In genomic region chr14:88765130-88765529, GRCh38 we compare ENCODE assay signal across 20 cellular contexts. TPM values are rescaled to one million over a fixed set of nuclear protein-coding genes. Genes with fewer than 3 reads are reported as not detected.
A peak's percentile ranks its signal among the peaks of the same experiment; 100 is the strongest.
DNase-seq lines count a peak whose midpoint lies in the region; FAIRE-seq and TF ChIP-seq lines count a peak whose summit lies in the region.
"Had no signal": no experiment of that assay in that cellular context is flagged by ENCODE, and none has a peak within 500 bp of the region (broad histone marks: within the 10 kb centered on the region; RNA-seq: fewer than 3 reads in every experiment).

No MANE protein-coding gene starts in this region.

- no peak for FAIRE-seq in astrocyte (lab: Jason Lieb, UNC)

- H3K27ac Mint-ChIP-seq in astrocyte (ENCODE audit: unreplicated experiment) = no peak overlapping the region
- H3K27ac Mint-ChIP-seq: activated naive CD8-positive, alpha-beta T cell; CD4-positive, alpha-beta memory T cell; IgD-negative memory B cell had no signal

- DNase-seq in Caki2 (ENCODE audit: low read depth) = peak; percentile 13
- DNase-seq in astrocyte (ENCODE audit: low read depth) = peak; percentile 78
- DNase-seq in iris pigment epithelial cell (ENCODE audit: low read depth) = peak; percentile 54
- DNase-seq in NCI-H2081 (lab: John Stamatoyannopoulos, UW) = no peak
- no peak for DNase-seq in activated effector memory CD4-positive, alpha-beta T cell treated with anti-CD3 and anti-CD28 coated beads, Interleukin-2, amount 50 U/mL, for 16 hours
- no peak for DNase-seq in activated effector memory CD4-positive, alpha-beta T cell treated with Interleukin-2 at 50 U/mL for 16 hours
- DNase-seq in posterior vena cava (ENCODE audit: low spot score) = no peak
- DNase-seq: activated CD4-positive, alpha-beta T cell treated with anti-CD3 and anti-CD28 coated beads, Interleukin-2, amount 50 U/mL, for 1 hour; CD4-positive, alpha-beta memory T cell; DMS79; dorsolateral prefrontal cortex; hypothalamus; left lung; PC-3; sigmoid colon had no signal

- H3K9ac ChIP-seq in HUES48 (ENCODE audit: low read depth, low read length) = no peak overlapping the region
- H3K9ac ChIP-seq in astrocyte (ENCODE audit: low read length) = no peak overlapping the region

- H3K27ac ChIP-seq in HUES48 (ENCODE audit: low read depth, low read length) (peak overlapping the region; percentile 14), astrocyte (ENCODE audit: low read depth, low read length) (no peak overlapping the region)
- H3K27ac ChIP-seq: cardiac muscle cell, dorsolateral prefrontal cortex, left lung, sigmoid colon, SK-N-MC had no signal

- peaks cover 11% of the 10 kb centered on the region for H3K9me3 Mint-ChIP-seq in astrocyte (ENCODE audit: unreplicated experiment)

- H4K20me1 ChIP-seq in astrocyte (ENCODE audit: insufficient read depth, low read length) = no peaks in the 10 kb centered on the region

- in situ Hi-C loops in Caki2 (cut with HindIII; ENCODE audit: low pct_unique_long_range_greater_than_20kb, low sequenced_read_pairs) = no loop called here

- H3K36me3 ChIP-seq in HUES48 (ENCODE audit: control insufficient read depth, insufficient read depth, low read length) (no peaks in the 10 kb centered on the region), astrocyte (ENCODE audit: insufficient read depth, low read length) (no peaks in the 10 kb centered on the region)
- H3K36me3 ChIP-seq: cardiac muscle cell, left lung, sigmoid colon had no signal

- H3K4me1 Mint-ChIP-seq in astrocyte (ENCODE audit: low read depth, unreplicated experiment) = no peaks in the 10 kb centered on the region
- H3K4me1 Mint-ChIP-seq: CD4-positive, alpha-beta memory T cell had no signal

- H3K4me3 ChIP-seq in HUES48 (ENCODE audit: low read depth, low read length) (no peak overlapping the region), astrocyte (ENCODE audit: insufficient read depth, low read depth, low read length) (no peak overlapping the region)
- H3K4me3 ChIP-seq: cardiac muscle cell, dorsolateral prefrontal cortex, left lung, sigmoid colon, SK-N-MC had no signal

- no peaks in the 10 kb centered on the region for H3K4me1 ChIP-seq in HUES48 (ENCODE audit: control insufficient read depth, insufficient read depth, low read length)
- H3K4me1 ChIP-seq in astrocyte (ENCODE audit: insufficient read depth, low read length) = no peaks in the 10 kb centered on the region
- H3K4me1 ChIP-seq: left lung, sigmoid colon had no signal

- H3K79me2 ChIP-seq in astrocyte (ENCODE audit: insufficient read depth, low read length) = no peaks in the 10 kb centered on the region

- H3K36me3 Mint-ChIP-seq in astrocyte (ENCODE audit: low read depth, unreplicated experiment) = no peaks in the 10 kb centered on the region

- H3K9me3 ChIP-seq in HUES48 (ENCODE audit: control insufficient read depth, insufficient read depth, low read length) (peaks cover 8% of the 10 kb centered on the region), astrocyte (ENCODE audit: insufficient read depth, low read depth, low read length) (no peaks in the 10 kb centered on the region)

- H3K27me3 Mint-ChIP-seq in astrocyte (ENCODE audit: low read depth, unreplicated experiment) = peaks cover 4% of the 10 kb centered on the region
- H3K27me3 Mint-ChIP-seq: activated naive CD8-positive, alpha-beta T cell; CD4-positive, alpha-beta memory T cell; IgD-negative memory B cell had no signal

- no peak overlapping the region for H3K4me3 Mint-ChIP-seq in astrocyte (ENCODE audit: unreplicated experiment)
- H3K4me3 Mint-ChIP-seq: activated naive CD8-positive, alpha-beta T cell; CD4-positive, alpha-beta memory T cell had no signal

- no peak overlapping the region for H2AFZ ChIP-seq in astrocyte (ENCODE audit: low read depth, low read length)

- TF ChIP-seq CTCF in astrocyte (IDR thresholded peaks at IDR 0.05; ENCODE audit: insufficient read depth, low read depth, low read length) = peak; percentile 8

- no peak overlapping the region for H3K4me2 ChIP-seq in astrocyte (ENCODE audit: low read length)

- H3K27me3 ChIP-seq in HUES48 (ENCODE audit: control insufficient read depth, insufficient read depth, low read length) (no peaks in the 10 kb centered on the region), astrocyte (ENCODE audit: insufficient read depth, low read length) (no peaks in the 10 kb centered on the region)
- H3K27me3 ChIP-seq: cardiac muscle cell, dorsolateral prefrontal cortex, left lung, sigmoid colon had no signal

- intact Hi-C loops in posterior vena cava (cut with DNase I) = no loop called here

RNA-seq across cellular contexts. Expression of gene EML5, which starts 27.6 kb away (rescaled TPM):
- total RNA-seq in Caki2 (2014; rRNA removed; shearing (Covaris generic); ENCODE audit: low replicate concordance) = 0.12 and 1.3 TPM in 2 replicates
- total RNA-seq in astrocyte = 0.05 and 0.07 TPM in 2 replicates
- total RNA-seq in posterior vena cava = 1 to 10 TPM; 1.1 to 1.4 TPM

RNA-seq across cellular contexts. Expression of gene TTC8, which starts 59.3 kb away (rescaled TPM):
- total RNA-seq in Caki2 (2014; rRNA removed; shearing (Covaris generic); ENCODE audit: low replicate concordance) = 47.1 and 60.6 TPM in 2 replicates
- 23.7 and 26.6 TPM in 2 replicates for total RNA-seq in astrocyte
- total RNA-seq in posterior vena cava = 10 to 100 TPM; 17.0 to 26.8 TPM

Comparison
In these comparisons a context has a peak if more than half of its experiments do, and no peak if none do; other contexts are left out.
1. DNase-seq: peak in Caki2 (single experiment), astrocyte (single experiment) and iris pigment epithelial cell (single experiment); none in NCI-H2081 (0 of 2), activated effector memory CD4-positive, alpha-beta T cell treated with anti-CD3 and anti-CD28 coated beads, Interleukin-2, amount 50 U/mL, for 16 hours (single experiment), activated effector memory CD4-positive, alpha-beta T cell treated with Interleukin-2 at 50 U/mL for 16 hours (single experiment) and posterior vena cava (single experiment).